17 cellular contexts compared by ENCODE assay signal in genomic region chr4:37982736-37983135, GRCh38. TPM values are rescaled to one million over a fixed set of nuclear protein-coding genes. Genes with fewer than 3 reads are reported as not detected.
DNase-seq lines count a peak whose midpoint lies in the region; ATAC-seq and TF ChIP-seq lines count a peak whose summit lies in the region.
"Had no signal": no experiment of that assay in that cellular context is flagged by ENCODE, and none has a peak within 500 bp of the region (broad histone marks: within the 10 kb centered on the region; RNA-seq: fewer than 3 reads in every experiment).

No MANE protein-coding gene starts in this region.

- no peak for TF ChIP-seq POLR2A in gastroesophageal sphincter (IDR thresholded peaks at IDR 0.05)

- no peaks in the 10 kb centered on the region; the same call in 1 of the 2 replicates for H3K36me3 ChIP-seq in SJSA1
- H3K36me3 ChIP-seq in gastroesophageal sphincter = no peaks in the 10 kb centered on the region
- H3K36me3 ChIP-seq in muscle layer of duodenum (ENCODE audit: control insufficient read depth in 1 of 2, insufficient read depth in 2 of 2, low read length in 2 of 2) = no peaks in the 10 kb centered on the region
- no peaks in the 10 kb centered on the region for H3K36me3 ChIP-seq in tibial artery
- H3K36me3 ChIP-seq: brain microvascular endothelial cell, pancreas had no signal

- H3K27ac ChIP-seq in SJSA1 (peak overlapping the region; percentile 39; the same call in 1 of the 2 replicates), gastroesophageal sphincter (peak overlapping the region in 3 of 4 donors; percentile 60 to 78 (median 65)), muscle layer of duodenum (ENCODE audit: low read length) (peak overlapping the region; percentile 25), tibial artery (peak overlapping the region; percentile 53 to 97)
- H3K27ac ChIP-seq: brain microvascular endothelial cell, pancreas had no signal

- ATAC-seq in gastroesophageal sphincter (no peak), HG02973 (IDR thresholded peaks at IDR 0.05; ENCODE audit: unreplicated experiment) (no peak), HG03571 (IDR thresholded peaks at IDR 0.05; ENCODE audit: unreplicated experiment) (no peak)
- ATAC-seq: activated CD4-positive, alpha-beta T cell treated with anti-CD3 and anti-CD28 coated beads for 36 hours had no signal

- intact Hi-C loops in tibial artery (cut with DNase I; ENCODE audit: low total_unique reads) = no loop called here

- H3K4me3 ChIP-seq in SJSA1 = no peak overlapping the region
- no peak overlapping the region for H3K4me3 ChIP-seq in gastroesophageal sphincter
- H3K4me3 ChIP-seq in muscle layer of duodenum (ENCODE audit: low read depth in 1 of 2, low read length in 2 of 2) = no peak overlapping the region
- H3K4me3 ChIP-seq in tibial artery = no peak overlapping the region
- H3K4me3 ChIP-seq: pancreas had no signal

- WGBS in gastroesophageal sphincter (ENCODE audit: low coverage in 1 of 2), 2 donors = 74% methylated on average over 5 of the region's 5 CpGs; no CpG with 5 or more reads in 1 of the 2 donors

- TF ChIP-seq CTCF in gastroesophageal sphincter (IDR thresholded peaks at IDR 0.05) (no peak), tibial artery (IDR thresholded peaks at IDR 0.05) (no peak)

- H3K27me3 ChIP-seq in SJSA1 (replicated peaks) (no peaks in the 10 kb centered on the region), gastroesophageal sphincter (no peaks in the 10 kb centered on the region), muscle layer of duodenum (ENCODE audit: low read depth, low read length) (no peaks in the 10 kb centered on the region), tibial artery (no peaks in the 10 kb centered on the region)
- H3K27me3 ChIP-seq: brain microvascular endothelial cell, pancreas had no signal

- H3K9me3 ChIP-seq in SJSA1 (replicated peaks) (no peaks in the 10 kb centered on the region), gastroesophageal sphincter (no peaks in the 10 kb centered on the region), muscle layer of duodenum (ENCODE audit: control insufficient read depth in 1 of 2, low read length in 2 of 2) (no peaks in the 10 kb centered on the region), tibial artery (no peaks in the 10 kb centered on the region)
- H3K9me3 ChIP-seq: pancreas had no signal

- DNase-seq in SJSA1 (ENCODE audit: low read depth in 1 of 2, low spot score in 2 of 2) = no peak
- DNase-seq in tibial artery = no peak
- DNase-seq in activated CD4-positive, alpha-beta T cell treated with anti-CD3 and anti-CD28 coated beads for 1 hour = no peak
- DNase-seq: activated CD4-positive, alpha-beta T cell treated with anti-CD3 and anti-CD28 coated beads for 36 hours; activated naive CD4-positive, alpha-beta T cell treated with anti-CD3 and anti-CD28 coated beads, Interleukin-2, amount 50 U/mL, for 16 hours; effector CD4-positive, alpha-beta T cell; mammary epithelial cell; NCI-H2107; NCI-H748 treated with DMSO at 0.1 percent for 48 hours; pancreas; stimulated activated CD4-positive, alpha-beta T cell treated with anti-CD3 and anti-CD28 coated beads, Interleukin-12 subunit alpha, Interleukin-12 subunit beta, amount 100 ng/mL, for 4 hours had no signal

- no peak for TF ChIP-seq EP300 in gastroesophageal sphincter (IDR thresholded peaks at IDR 0.05)

- H3K4me1 ChIP-seq in SJSA1 (replicated peaks) (peaks cover 29% of the 10 kb centered on the region), gastroesophageal sphincter (peaks cover 8 to 72% (median 10%) of the 10 kb centered on the region in 3 donors), muscle layer of duodenum (ENCODE audit: control insufficient read depth in 1 of 2, insufficient read depth in 2 of 2, low read length in 2 of 2) (peaks cover 0 to 42% of the 10 kb centered on the region in 2 donors), tibial artery (peaks cover 0 to 84% (median 27%) of the 10 kb centered on the region in 4 donors)

RNA-seq across cellular contexts. Expression of gene PTTG2, which starts 22.5 kb away (rescaled TPM):
- total RNA-seq in SJSA1 (2014; rRNA removed; shearing (Covaris generic)) = not detected in 2 replicates
- 1 to 10 TPM in 2 of 4 donors, under 1 TPM in 1, not detected in 1; 0.62 to 3.5 (median 2.5) TPM for total RNA-seq in gastroesophageal sphincter
- total RNA-seq: activated CD4-positive, alpha-beta T cell treated with anti-CD3 and anti-CD28 coated beads for 36 hours; mammary epithelial cell; RPMI7951 had no signal

Comparison
In these comparisons a context has a peak if more than half of its experiments do, and no peak if none do; other contexts are left out.
1. H3K27ac ChIP-seq: peak in every context shown above with its lines; median percentile 75 in tibial artery; 65 in gastroesophageal sphincter; 39 in SJSA1; 25 in muscle layer of duodenum.